Comparison of ENCODE assay signal across 8 cellular contexts in the genomic region with DNA sequence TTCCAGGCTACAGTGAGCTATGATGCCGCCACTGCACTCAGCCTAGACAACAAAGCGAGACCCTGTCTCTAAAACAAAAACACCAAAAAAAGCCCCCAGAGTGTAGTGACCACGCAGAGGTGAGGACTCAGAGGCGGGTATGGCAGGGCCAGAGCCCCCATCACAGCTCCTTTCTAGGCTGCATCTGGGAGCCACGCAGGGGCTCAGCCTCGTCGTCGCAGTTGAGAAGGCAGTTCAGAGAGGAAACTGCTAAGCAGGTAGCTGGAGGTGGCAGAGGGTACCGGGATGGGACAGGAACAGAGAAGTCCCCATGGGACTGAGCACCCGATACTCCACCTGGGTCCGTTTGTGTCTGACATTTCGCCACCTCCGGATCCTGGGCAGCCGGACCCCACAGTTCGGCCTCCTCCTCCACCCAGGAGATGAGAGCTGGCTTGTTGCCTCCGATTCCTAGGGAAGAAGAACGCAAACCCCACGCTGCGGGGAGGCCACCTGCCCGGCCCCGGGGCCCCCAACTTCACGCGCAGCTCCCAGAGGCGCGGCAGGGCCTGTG. TPM values are rescaled to one million over a fixed set of nuclear protein-coding genes. Genes with fewer than 3 reads are reported as not detected.
DNase-seq lines count a peak whose midpoint lies in the region; TF ChIP-seq lines count a peak whose summit lies in the region.

No MANE protein-coding gene starts in this region.

- no peak for TF ChIP-seq POLR2A in esophagus muscularis mucosa (IDR thresholded peaks at IDR 0.05; ENCODE audit: low read depth)

- peak overlapping the region; percentile 87 for H3K27ac Mint-ChIP-seq in T-helper 2 cell treated with Interferon-gamma antibody and Interleukin-4, amounts not matched to agents 5 μg/mL and 100 μg/mL, for 36 hours

- H3K9me3 Mint-ChIP-seq in T-helper 2 cell treated with Interferon-gamma antibody and Interleukin-4, amounts not matched to agents 5 μg/mL and 100 μg/mL, for 36 hours = no peaks in the 10 kb centered on the region

- no peaks in the 10 kb centered on the region for H3K27me3 Mint-ChIP-seq in T-helper 2 cell treated with Interferon-gamma antibody and Interleukin-4, amounts not matched to agents 5 μg/mL and 100 μg/mL, for 36 hours (ENCODE audit: low read depth)

- 10% methylated on average over 22 of the region's 25 CpGs for WGBS in esophagus muscularis mucosa

- peak overlapping the region; percentile 76 for H3K4me3 ChIP-seq in GM06990 (replicated peaks; ENCODE audit: low read depth, low read length)
- H3K4me3 ChIP-seq in HFF-Myc (replicated peaks; ENCODE audit: low read depth, low read length) = peak overlapping the region; percentile 78
- H3K4me3 ChIP-seq in esophagus muscularis mucosa = peak overlapping the region; percentile 70 to 89 (median 79)
- peak overlapping the region; percentile 77 to 99 for H3K4me3 ChIP-seq in neutrophil (ENCODE audit: low read depth in 1 of 2, low read length in 1 of 2)

- H3K4me1 Mint-ChIP-seq in T-helper 2 cell treated with Interferon-gamma antibody and Interleukin-4, amounts not matched to agents 5 μg/mL and 100 μg/mL, for 36 hours (ENCODE audit: low read depth) = peaks cover 44% of the 10 kb centered on the region

- H3K9me3 ChIP-seq in esophagus muscularis mucosa (no peaks in the 10 kb centered on the region), neutrophil (no peaks in the 10 kb centered on the region)

- intact Hi-C loops in esophagus muscularis mucosa (cut with DNase I) = no loop called here

- H3K36me3 ChIP-seq in GM06990 (ENCODE audit: control insufficient read depth, insufficient read depth, low read length) = peaks cover 7% of the 10 kb centered on the region; the same call in 1 of the 2 replicates
- H3K36me3 ChIP-seq in esophagus muscularis mucosa = peaks cover 14 to 40% (median 31%) of the 10 kb centered on the region in 4 donors
- H3K36me3 ChIP-seq in neutrophil = peaks cover 15% of the 10 kb centered on the region

- H3K27ac ChIP-seq in esophagus muscularis mucosa (replicated peaks in 1 of 4) (peak overlapping the region; percentile 90 to 97 (median 92)), neutrophil (peak overlapping the region; percentile 91)

- H3K36me3 Mint-ChIP-seq in T-helper 2 cell treated with Interferon-gamma antibody and Interleukin-4, amounts not matched to agents 5 μg/mL and 100 μg/mL, for 36 hours (ENCODE audit: low read depth) = peaks cover 25% of the 10 kb centered on the region

- H3K4me1 ChIP-seq in esophagus muscularis mucosa (peaks cover 9 to 53% (median 45%) of the 10 kb centered on the region in 4 donors), neutrophil (ENCODE audit: control insufficient read depth in 1 of 2, insufficient read depth in 1 of 2, low read depth in 1 of 2, low read length in 1 of 2) (peaks cover 34 to 35% of the 10 kb centered on the region in 2 experiments)

- no peaks in the 10 kb centered on the region for H3K27me3 ChIP-seq in GM06990 (replicated peaks; ENCODE audit: control insufficient read depth, insufficient read depth, low read length)
- no peaks in the 10 kb centered on the region for H3K27me3 ChIP-seq in esophagus muscularis mucosa
- H3K27me3 ChIP-seq in neutrophil = no peaks in the 10 kb centered on the region

- no peak for TF ChIP-seq CTCF in GM06990 (IDR thresholded peaks at IDR 0.05; ENCODE audit: insufficient read depth, low read length, poor library complexity, severe bottlenecking)
- TF ChIP-seq CTCF in HFF-Myc (IDR thresholded peaks at IDR 0.05; ENCODE audit: low read depth, low read length, missing control alignments) = no peak
- peak in 1 of 3 experiments; percentile 13 for TF ChIP-seq CTCF in esophagus muscularis mucosa (IDR thresholded peaks at IDR 0.05)
- no peak for TF ChIP-seq CTCF in neutrophil (IDR thresholded peaks at IDR 0.05)

- no peak for TF ChIP-seq EP300 in esophagus muscularis mucosa (IDR thresholded peaks at IDR 0.05)

- no peak for DNase-seq in GM06990 (ENCODE audit: extremely low read depth, insufficient read length)
- DNase-seq in HFF-Myc (ENCODE audit: extremely low read depth, low read depth) = no peak
- DNase-seq in T-helper 2 cell treated with Interferon-gamma antibody and Interleukin-4, amounts not matched to agents 5 μg/mL and 100 μg/mL, for 36 hours (ENCODE audit: low spot score) = no peak
- no peak for DNase-seq in esophagus muscularis mucosa (ENCODE audit: extremely low spot score)
- DNase-seq in central memory CD4-positive, alpha-beta T cell = no peak
- DNase-seq in glomerular visceral epithelial cell (ENCODE audit: extremely low spot score) = no peak
- DNase-seq in CD1c-positive myeloid dendritic cell (ENCODE audit: extremely low spot score) = no peak

- peak overlapping the region; percentile 86 for H3K4me3 Mint-ChIP-seq in T-helper 2 cell treated with Interferon-gamma antibody and Interleukin-4, amounts not matched to agents 5 μg/mL and 100 μg/mL, for 36 hours

RNA-seq across cellular contexts. Expression of a gene that starts 0.7 kb away (rescaled TPM):
- total RNA-seq in esophagus muscularis mucosa = 10 to 100 TPM in 3 of 4 donors, 1 to 10 TPM in 1; 8.7 to 14.0 (median 11.3) TPM

RNA-seq across cellular contexts. Expression of a gene that starts 14.0 kb away (rescaled TPM):
- total RNA-seq in esophagus muscularis mucosa = 10 to 100 TPM; 17.6 to 33.4 (median 23.5) TPM

RNA-seq across cellular contexts. Expression of a gene that starts 22.8 kb away (rescaled TPM):
- 10 to 100 TPM; 15.2 to 29.6 (median 22.3) TPM for total RNA-seq in esophagus muscularis mucosa

RNA-seq across cellular contexts. Expression of a gene that starts 28.0 kb away (rescaled TPM):
- 10 to 100 TPM in 1 of 4 donors, 1 to 10 TPM in 3; 6.8 to 10.9 (median 7.3) TPM for total RNA-seq in esophagus muscularis mucosa

RNA-seq across cellular contexts. Expression of a gene that starts 31.1 kb away (rescaled TPM):
- total RNA-seq in esophagus muscularis mucosa = 10 to 100 TPM; 46.9 to 91.5 (median 64.0) TPM
